Comparison of ENCODE assay signal across 1 cellular context in the genomic region with DNA sequence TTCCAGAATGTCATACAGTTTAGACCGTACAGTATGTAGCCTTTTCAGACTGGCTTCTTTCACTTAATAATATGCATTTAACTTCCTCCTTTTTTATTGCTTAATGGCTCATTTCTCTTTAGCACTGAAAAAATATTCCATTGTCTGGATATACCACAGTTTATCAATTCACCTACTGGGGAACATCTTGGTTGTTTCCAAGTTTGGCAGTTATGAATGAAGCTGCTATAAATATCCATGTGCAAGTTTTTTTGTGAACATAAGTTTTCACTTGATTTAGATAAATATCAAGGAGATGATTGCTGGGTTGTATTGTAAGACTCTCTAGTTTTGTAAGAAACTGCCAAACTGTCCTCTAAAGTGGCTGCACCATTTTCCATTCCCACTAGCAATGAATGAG.
TF ChIP-seq lines count a peak whose summit lies in the region.

No MANE protein-coding gene starts in this region.

TF ChIP-seq in GM23338, 12 proteins besides CTCF, POLR2A, EP300 and RAD21 (continued from another document):
- TF ChIP-seq, protein P1, sequence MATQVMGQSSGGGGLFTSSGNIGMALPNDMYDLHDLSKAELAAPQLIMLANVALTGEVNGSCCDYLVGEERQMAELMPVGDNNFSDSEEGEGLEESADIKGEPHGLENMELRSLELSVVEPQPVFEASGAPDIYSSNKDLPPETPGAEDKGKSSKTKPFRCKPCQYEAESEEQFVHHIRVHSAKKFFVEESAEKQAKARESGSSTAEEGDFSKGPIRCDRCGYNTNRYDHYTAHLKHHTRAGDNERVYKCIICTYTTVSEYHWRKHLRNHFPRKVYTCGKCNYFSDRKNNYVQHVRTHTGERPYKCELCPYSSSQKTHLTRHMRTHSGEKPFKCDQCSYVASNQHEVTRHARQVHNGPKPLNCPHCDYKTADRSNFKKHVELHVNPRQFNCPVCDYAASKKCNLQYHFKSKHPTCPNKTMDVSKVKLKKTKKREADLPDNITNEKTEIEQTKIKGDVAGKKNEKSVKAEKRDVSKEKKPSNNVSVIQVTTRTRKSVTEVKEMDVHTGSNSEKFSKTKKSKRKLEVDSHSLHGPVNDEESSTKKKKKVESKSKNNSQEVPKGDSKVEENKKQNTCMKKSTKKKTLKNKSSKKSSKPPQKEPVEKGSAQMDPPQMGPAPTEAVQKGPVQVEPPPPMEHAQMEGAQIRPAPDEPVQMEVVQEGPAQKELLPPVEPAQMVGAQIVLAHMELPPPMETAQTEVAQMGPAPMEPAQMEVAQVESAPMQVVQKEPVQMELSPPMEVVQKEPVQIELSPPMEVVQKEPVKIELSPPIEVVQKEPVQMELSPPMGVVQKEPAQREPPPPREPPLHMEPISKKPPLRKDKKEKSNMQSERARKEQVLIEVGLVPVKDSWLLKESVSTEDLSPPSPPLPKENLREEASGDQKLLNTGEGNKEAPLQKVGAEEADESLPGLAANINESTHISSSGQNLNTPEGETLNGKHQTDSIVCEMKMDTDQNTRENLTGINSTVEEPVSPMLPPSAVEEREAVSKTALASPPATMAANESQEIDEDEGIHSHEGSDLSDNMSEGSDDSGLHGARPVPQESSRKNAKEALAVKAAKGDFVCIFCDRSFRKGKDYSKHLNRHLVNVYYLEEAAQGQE (IDR thresholded peaks at IDR 0.05; ENCODE audit: unreplicated experiment) = no peak
- TF ChIP-seq, protein P2, sequence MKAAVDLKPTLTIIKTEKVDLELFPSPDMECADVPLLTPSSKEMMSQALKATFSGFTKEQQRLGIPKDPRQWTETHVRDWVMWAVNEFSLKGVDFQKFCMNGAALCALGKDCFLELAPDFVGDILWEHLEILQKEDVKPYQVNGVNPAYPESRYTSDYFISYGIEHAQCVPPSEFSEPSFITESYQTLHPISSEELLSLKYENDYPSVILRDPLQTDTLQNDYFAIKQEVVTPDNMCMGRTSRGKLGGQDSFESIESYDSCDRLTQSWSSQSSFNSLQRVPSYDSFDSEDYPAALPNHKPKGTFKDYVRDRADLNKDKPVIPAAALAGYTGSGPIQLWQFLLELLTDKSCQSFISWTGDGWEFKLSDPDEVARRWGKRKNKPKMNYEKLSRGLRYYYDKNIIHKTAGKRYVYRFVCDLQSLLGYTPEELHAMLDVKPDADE (IDR thresholded peaks at IDR 0.05) = no peak
- TF ChIP-seq NANOG (IDR thresholded peaks at IDR 0.05; ENCODE audit: borderline replicate concordance) (no peak), EZH2phosphoT487 (IDR thresholded peaks at IDR 0.05; ENCODE audit: unreplicated experiment) (no peak), EZH2 (IDR thresholded peaks at IDR 0.05; ENCODE audit: low read depth, unreplicated experiment) (no peak), CREB1 (CRISPR knock-in tag; IDR thresholded peaks at IDR 0.05; ENCODE audit: low read depth) (no peak)
